In genomic region chr10:119274519-119275045, GRCh38 we compare ENCODE assay signal across 16 cellular contexts.
DNase-seq lines count a peak whose midpoint lies in the region; ATAC-seq and TF ChIP-seq lines count a peak whose summit lies in the region.
"Had no signal": no experiment of that assay in that cellular context is flagged by ENCODE, and none has a peak within 500 bp of the region (broad histone marks: within the 10 kb centered on the region; RNA-seq: fewer than 3 reads in every experiment).

No MANE protein-coding gene starts in this region.

- CTCF ChIA-PET in naive thymus-derived CD4-positive, alpha-beta T cell (lab: Charles Lee): no interaction called here

- DNase-seq in natural killer cell (no peak), T-helper 17 cell (no peak), middle frontal gyrus (ENCODE audit: extremely low spot score, low spot score) (no peak)
- DNase-seq in natural killer cell treated with Interleukin-12 subunit alpha and Interleukin-12 subunit beta and Interleukin-15 and Interleukin-18, amount 100 ng/mL, for 72 hours (ENCODE audit: low spot score): no peak
- no peak for DNase-seq in naive thymus-derived CD4-positive, alpha-beta T cell
- no peak for DNase-seq in activated effector memory CD4-positive, alpha-beta T cell treated with Interleukin-2 at 50 U/mL for 16 hours
- DNase-seq: activated T-cell treated with anti-CD3 and anti-CD28 coated beads, Interleukin-2, amount 50 U/mL, for 1 hour; effector CD4-positive, alpha-beta T cell; KBM-7; NCI-H1436 treated with DMSO at 0.1 percent for 48 hours; stimulated activated CD4-positive, alpha-beta T cell treated with anti-CD3 and anti-CD28 coated beads, Interleukin-4, amount 100 ng/mL, for 1 hour; stimulated activated CD8-positive, alpha-beta memory T cell treated with anti-CD3 and anti-CD28 coated beads, Interleukin-4, amount 100 ng/mL, for 48 hours had no signal

- peaks cover 28 to 40% of the 10 kb centered on the region in 2 donors for H3K4me1 ChIP-seq in naive thymus-derived CD4-positive, alpha-beta T cell (ENCODE audit: control insufficient read depth in 2 of 2, insufficient read depth in 2 of 2, low read length in 2 of 2)

- H3K27ac ChIP-seq in naive thymus-derived CD4-positive, alpha-beta T cell (ENCODE audit: low read depth, low read length): no peak overlapping the region

- H3K9me3 Mint-ChIP-seq in natural killer cell: no peaks in the 10 kb centered on the region
- H3K9me3 Mint-ChIP-seq in natural killer cell treated with Interleukin-12 subunit alpha and Interleukin-12 subunit beta and Interleukin-15 and Interleukin-18, amount 100 ng/mL, for 72 hours: no peaks in the 10 kb centered on the region
- H3K9me3 Mint-ChIP-seq in naive thymus-derived CD4-positive, alpha-beta T cell: no peaks in the 10 kb centered on the region

- intact Hi-C loops in natural killer cell (cut with micrococcal nuclease): loop anchor here (5.0 kb wide), 1 partner anchor 453 kb away; the partner anchor contains the start of gene INPP5F
- intact Hi-C loops in naive thymus-derived CD4-positive, alpha-beta T cell (cut with micrococcal nuclease): no loop called here

- H3K27me3 Mint-ChIP-seq in natural killer cell (ENCODE audit: low read depth in 2 of 2): no peaks in the 10 kb centered on the region
- no peaks in the 10 kb centered on the region for H3K27me3 Mint-ChIP-seq in natural killer cell treated with Interleukin-12 subunit alpha and Interleukin-12 subunit beta and Interleukin-15 and Interleukin-18, amount 100 ng/mL, for 72 hours
- no peaks in the 10 kb centered on the region for H3K27me3 Mint-ChIP-seq in T-helper 17 cell
- H3K27me3 Mint-ChIP-seq in naive thymus-derived CD4-positive, alpha-beta T cell: no peaks in the 10 kb centered on the region
- H3K27me3 Mint-ChIP-seq: activated naive CD8-positive, alpha-beta T cell; type B pancreatic cell had no signal

- H3K36me3 Mint-ChIP-seq in natural killer cell (no peaks in the 10 kb centered on the region), T-helper 17 cell (ENCODE audit: low read depth) (peaks cover 4% of the 10 kb centered on the region)
- H3K36me3 Mint-ChIP-seq in natural killer cell treated with Interleukin-12 subunit alpha and Interleukin-12 subunit beta and Interleukin-15 and Interleukin-18, amount 100 ng/mL, for 72 hours: no peaks in the 10 kb centered on the region
- H3K36me3 Mint-ChIP-seq in naive thymus-derived CD4-positive, alpha-beta T cell: peaks cover 0 to 15% (median 4%) of the 10 kb centered on the region in 5 donors

- POLR2A ChIA-PET in naive thymus-derived CD4-positive, alpha-beta T cell (lab: Charles Lee): interaction anchor here (0.7 to 1.3 kb wide), 4 partner anchors 15 to 75 kb away, joined by 3 to 4 read pairs (median 3); partner anchors contain the start of gene GRK5

- no peak for TF ChIP-seq CTCF in natural killer cell (IDR thresholded peaks at IDR 0.05)

- peak overlapping the region; percentile 94 to 99 for H3K27ac Mint-ChIP-seq in natural killer cell
- no peak overlapping the region for H3K27ac Mint-ChIP-seq in natural killer cell treated with Interleukin-12 subunit alpha and Interleukin-12 subunit beta and Interleukin-15 and Interleukin-18, amount 100 ng/mL, for 72 hours
- peak overlapping the region; percentile 100 for H3K27ac Mint-ChIP-seq in T-helper 17 cell
- H3K27ac Mint-ChIP-seq in naive thymus-derived CD4-positive, alpha-beta T cell: peak overlapping the region in 7 of 9 donors; percentile 13 to 75 (median 64)
- H3K27ac Mint-ChIP-seq: activated naive CD8-positive, alpha-beta T cell; type B pancreatic cell had no signal

- no peaks in the 10 kb centered on the region for H3K9me3 ChIP-seq in T-helper 17 cell (ENCODE audit: control insufficient read depth, low read length, poor library complexity, severe bottlenecking)
- no peaks in the 10 kb centered on the region for H3K9me3 ChIP-seq in naive thymus-derived CD4-positive, alpha-beta T cell (ENCODE audit: control insufficient read depth in 2 of 3, low read length in 3 of 3)

- H3K27me3 ChIP-seq in naive thymus-derived CD4-positive, alpha-beta T cell (ENCODE audit: control insufficient read depth in 2 of 2, insufficient read depth in 2 of 2, low read length in 2 of 2): no peaks in the 10 kb centered on the region

- no peak for ATAC-seq in natural killer cell
- no peak for ATAC-seq in natural killer cell treated with Interleukin-12 subunit alpha and Interleukin-12 subunit beta and Interleukin-15 and Interleukin-18, amount 100 ng/mL, for 72 hours
- no peak for ATAC-seq in T-helper 17 cell
- ATAC-seq in naive thymus-derived CD4-positive, alpha-beta T cell: no peak
- no peak for ATAC-seq in GM21423 (IDR thresholded peaks at IDR 0.05; ENCODE audit: unreplicated experiment)
- no peak for ATAC-seq in HG02852 (IDR thresholded peaks at IDR 0.05; ENCODE audit: unreplicated experiment)

- H3K4me1 Mint-ChIP-seq in natural killer cell: peaks cover 75 to 80% of the 10 kb centered on the region in 2 donors
- H3K4me1 Mint-ChIP-seq in natural killer cell treated with Interleukin-12 subunit alpha and Interleukin-12 subunit beta and Interleukin-15 and Interleukin-18, amount 100 ng/mL, for 72 hours (ENCODE audit: low read depth in 2 of 2): peaks cover 58 to 64% of the 10 kb centered on the region in 2 donors
- H3K4me1 Mint-ChIP-seq in T-helper 17 cell: peaks cover 27% of the 10 kb centered on the region
- H3K4me1 Mint-ChIP-seq in naive thymus-derived CD4-positive, alpha-beta T cell: peaks cover 24 to 85% (median 64%) of the 10 kb centered on the region in 7 donors

- H3K4me3 Mint-ChIP-seq in natural killer cell (no peak overlapping the region), T-helper 17 cell (no peak overlapping the region)
- H3K4me3 Mint-ChIP-seq in natural killer cell treated with Interleukin-12 subunit alpha and Interleukin-12 subunit beta and Interleukin-15 and Interleukin-18, amount 100 ng/mL, for 72 hours: no peak overlapping the region
- H3K4me3 Mint-ChIP-seq in naive thymus-derived CD4-positive, alpha-beta T cell: no peak overlapping the region
- H3K4me3 Mint-ChIP-seq: activated naive CD8-positive, alpha-beta T cell; type B pancreatic cell had no signal

- no peaks in the 10 kb centered on the region for H3K36me3 ChIP-seq in naive thymus-derived CD4-positive, alpha-beta T cell (ENCODE audit: control insufficient read depth in 2 of 3, insufficient read depth in 3 of 3, low read length in 3 of 3)

- H3K4me3 ChIP-seq in naive thymus-derived CD4-positive, alpha-beta T cell (ENCODE audit: low read length): no peak overlapping the region

Comparison
In these comparisons a context has a peak if more than half of its experiments do, and no peak if none do; other contexts are left out.
1. H3K27ac Mint-ChIP-seq: peak in natural killer cell (2 of 2), T-helper 17 cell (single experiment) and naive thymus-derived CD4-positive, alpha-beta T cell (7 of 9); none in natural killer cell treated with Interleukin-12 subunit alpha and Interleukin-12 subunit beta and Interleukin-15 and Interleukin-18, amount 100 ng/mL, for 72 hours (0 of 2).